Comparison of ENCODE assay signal across 23 cellular contexts in the genomic region with DNA sequence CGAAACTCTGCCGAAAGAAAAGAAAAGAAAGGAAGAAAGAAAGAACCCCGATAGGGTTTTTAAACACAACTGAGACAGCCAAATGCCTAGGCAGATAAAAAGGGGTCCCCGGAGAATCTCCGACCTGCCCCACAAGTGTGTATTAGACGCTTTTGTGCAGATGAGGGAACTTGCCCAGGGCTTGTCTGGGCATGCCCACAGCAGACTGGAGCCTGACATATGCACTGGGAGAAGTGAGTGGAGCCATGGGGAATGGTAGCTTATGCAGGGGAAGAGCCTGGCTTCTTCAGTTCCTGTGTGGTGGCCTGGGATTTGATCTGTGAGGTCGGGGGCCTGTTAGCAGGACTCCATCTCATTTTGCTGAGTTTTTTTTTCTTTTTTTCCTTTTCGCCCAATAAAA.
DNase-seq lines count a peak whose midpoint lies in the region; ATAC-seq and TF ChIP-seq lines count a peak whose summit lies in the region.
"Had no signal": no experiment of that assay in that cellular context is flagged by ENCODE, and none has a peak within 500 bp of the region (broad histone marks: within the 10 kb centered on the region; RNA-seq: fewer than 3 reads in every experiment).

No MANE protein-coding gene starts in this region.

- H3K9me3 Mint-ChIP-seq in WTC11 = no peaks in the 10 kb centered on the region
- no peaks in the 10 kb centered on the region for H3K9me3 Mint-ChIP-seq in nephron progenitor cell
- no peaks in the 10 kb centered on the region for H3K9me3 Mint-ChIP-seq in activated T-helper 1 cell treated with anti-CD3 and anti-CD28 coated beads, Interleukin-12 subunit alpha, Interleukin-12 subunit beta, Interleukin-2, Interleukin-4 antibody, amounts not matched to agents 30 ng/mL and 10 ng/mL and 1 ng/mL, durations not matched to agents 14 hours and 24 hours and 36 hours
- H3K9me3 Mint-ChIP-seq in activated naive CD8-positive, alpha-beta T cell treated with anti-CD3 and anti-CD28 coated beads for 36 hours = no peaks in the 10 kb centered on the region
- H3K9me3 Mint-ChIP-seq: naive B cell; stimulated activated naive CD8-positive, alpha-beta T cell treated with anti-CD3 and anti-CD28 coated beads, Interleukin-15, Interleukin-2, amounts not matched to agents 100 ng/mL and 50 ng/mL, for 24 hours had no signal

- CTCF ChIA-PET in WTC11 (lab: Charles Lee) = interaction anchor here (0.6 kb wide), 1 partner anchor 29 kb away, joined by 3 read pairs; no protein-coding TSS in a partner anchor

- DNase-seq in NCI-H1694 treated with DMSO at 0.1 percent for 48 hours (lab: John Stamatoyannopoulos, UW) (peak; percentile 7), NCI-H1694 (lab: John Stamatoyannopoulos, UW) (no peak), WTC11 (ENCODE audit: low spot score) (no peak), nephron progenitor cell (no peak), kidney glomerular epithelial cell (lab: John Stamatoyannopoulos, UW) (no peak)
- no peak for DNase-seq in activated T-helper 1 cell treated with anti-CD3 and anti-CD28 coated beads, Interleukin-12 subunit alpha, Interleukin-12 subunit beta, Interleukin-2, Interleukin-4 antibody, amounts not matched to agents 30 ng/mL and 10 ng/mL and 1 ng/mL, durations not matched to agents 14 hours and 24 hours and 36 hours (ENCODE audit: low spot score)
- no peak for DNase-seq in activated naive CD8-positive, alpha-beta T cell treated with anti-CD3 and anti-CD28 coated beads for 36 hours
- DNase-seq: activated effector memory CD4-positive, alpha-beta T cell treated with Interleukin-2 at 50 U/mL for 16 hours; activated T-cell treated with anti-CD3 and anti-CD28 coated beads for 4 hours; BE2C; CD8-positive, alpha-beta memory T cell; DND-41; gastrocnemius medialis; HCEC 1CT; Karpas-422; naive B cell; NCI-H187; NCI-H2227 treated with DMSO at 0.1 percent for 48 hours; OCI-M1 had no signal

- H3K27ac Mint-ChIP-seq in WTC11 (peak overlapping the region; percentile 85), nephron progenitor cell (peak overlapping the region; percentile 12)
- H3K27ac Mint-ChIP-seq in activated T-helper 1 cell treated with anti-CD3 and anti-CD28 coated beads, Interleukin-12 subunit alpha, Interleukin-12 subunit beta, Interleukin-2, Interleukin-4 antibody, amounts not matched to agents 30 ng/mL and 10 ng/mL and 1 ng/mL, durations not matched to agents 14 hours and 24 hours and 36 hours = no peak overlapping the region
- H3K27ac Mint-ChIP-seq in activated naive CD8-positive, alpha-beta T cell treated with anti-CD3 and anti-CD28 coated beads for 36 hours = no peak overlapping the region
- H3K27ac Mint-ChIP-seq: CD8-positive, alpha-beta memory T cell; stimulated activated naive CD8-positive, alpha-beta T cell treated with anti-CD3 and anti-CD28 coated beads, Interleukin-15, Interleukin-2, amounts not matched to agents 100 ng/mL and 50 ng/mL, for 24 hours had no signal

- POLR2A ChIA-PET in WTC11 (lab: Charles Lee) = no interaction called here

- no peak for TF ChIP-seq CTCF in WTC11 (IDR thresholded peaks at IDR 0.05)
- no peak for TF ChIP-seq CTCF in nephron progenitor cell (IDR thresholded peaks at IDR 0.05)

- H3K4me3 Mint-ChIP-seq in WTC11 (no peak overlapping the region), nephron progenitor cell (no peak overlapping the region)
- no peak overlapping the region for H3K4me3 Mint-ChIP-seq in activated T-helper 1 cell treated with anti-CD3 and anti-CD28 coated beads, Interleukin-12 subunit alpha, Interleukin-12 subunit beta, Interleukin-2, Interleukin-4 antibody, amounts not matched to agents 30 ng/mL and 10 ng/mL and 1 ng/mL, durations not matched to agents 14 hours and 24 hours and 36 hours
- H3K4me3 Mint-ChIP-seq in activated naive CD8-positive, alpha-beta T cell treated with anti-CD3 and anti-CD28 coated beads for 36 hours = no peak overlapping the region
- H3K4me3 Mint-ChIP-seq: CD8-positive, alpha-beta memory T cell; naive B cell; stimulated activated naive CD8-positive, alpha-beta T cell treated with anti-CD3 and anti-CD28 coated beads, Interleukin-15, Interleukin-2, amounts not matched to agents 100 ng/mL and 50 ng/mL, for 24 hours had no signal

- H3K9me3 ChIP-seq in HUES6 (ENCODE audit: control insufficient read depth, insufficient read depth, low read depth, low read length) = no peaks in the 10 kb centered on the region
- H3K9me3 ChIP-seq: BE2C, gastrocnemius medialis had no signal

- peaks cover 47% of the 10 kb centered on the region for H3K4me1 ChIP-seq in HUES6 (ENCODE audit: control insufficient read depth, insufficient read depth, low read length)
- H3K4me1 ChIP-seq: BE2C, gastrocnemius medialis had no signal

- H3K4me1 Mint-ChIP-seq in WTC11 = peaks cover 55% of the 10 kb centered on the region
- H3K4me1 Mint-ChIP-seq in nephron progenitor cell = peaks cover 80% of the 10 kb centered on the region
- H3K4me1 Mint-ChIP-seq in activated T-helper 1 cell treated with anti-CD3 and anti-CD28 coated beads, Interleukin-12 subunit alpha, Interleukin-12 subunit beta, Interleukin-2, Interleukin-4 antibody, amounts not matched to agents 30 ng/mL and 10 ng/mL and 1 ng/mL, durations not matched to agents 14 hours and 24 hours and 36 hours (ENCODE audit: low read depth) = no peaks in the 10 kb centered on the region
- no peaks in the 10 kb centered on the region for H3K4me1 Mint-ChIP-seq in activated naive CD8-positive, alpha-beta T cell treated with anti-CD3 and anti-CD28 coated beads for 36 hours
- H3K4me1 Mint-ChIP-seq: CD8-positive, alpha-beta memory T cell had no signal

- intact Hi-C loops in activated T-helper 1 cell treated with anti-CD3 and anti-CD28 coated beads, Interleukin-12 subunit alpha, Interleukin-12 subunit beta, Interleukin-2, Interleukin-4 antibody, amounts not matched to agents 30 ng/mL and 10 ng/mL and 1 ng/mL, durations not matched to agents 14 hours and 24 hours and 36 hours (cut with micrococcal nuclease) = no loop called here

- no peaks in the 10 kb centered on the region for H3K36me3 ChIP-seq in HUES6 (ENCODE audit: control insufficient read depth, insufficient read depth, low read length)
- H3K36me3 ChIP-seq: BE2C, gastrocnemius medialis had no signal

- no peaks in the 10 kb centered on the region for H3K36me3 Mint-ChIP-seq in WTC11
- H3K36me3 Mint-ChIP-seq in nephron progenitor cell (ENCODE audit: low read depth) = no peaks in the 10 kb centered on the region
- no peaks in the 10 kb centered on the region for H3K36me3 Mint-ChIP-seq in activated T-helper 1 cell treated with anti-CD3 and anti-CD28 coated beads, Interleukin-12 subunit alpha, Interleukin-12 subunit beta, Interleukin-2, Interleukin-4 antibody, amounts not matched to agents 30 ng/mL and 10 ng/mL and 1 ng/mL, durations not matched to agents 14 hours and 24 hours and 36 hours (ENCODE audit: low read depth)
- H3K36me3 Mint-ChIP-seq in activated naive CD8-positive, alpha-beta T cell treated with anti-CD3 and anti-CD28 coated beads for 36 hours = no peaks in the 10 kb centered on the region
- H3K36me3 Mint-ChIP-seq: CD8-positive, alpha-beta memory T cell; naive B cell had no signal

- H3K9ac ChIP-seq in HUES6 (ENCODE audit: low read length) = no peak overlapping the region

- no peak for ATAC-seq in WTC11
- ATAC-seq: gastrocnemius medialis had no signal

- H3K4me3 ChIP-seq in HUES6 (ENCODE audit: low read depth, low read length) = no peak overlapping the region
- H3K4me3 ChIP-seq: gastrocnemius medialis, hepatocyte, skin epidermis had no signal

- peak overlapping the region; percentile 84 for H3K27ac ChIP-seq in HUES6 (ENCODE audit: low read depth, low read length)
- H3K27ac ChIP-seq: gastrocnemius medialis, hepatocyte, skin epidermis had no signal

- H3K27me3 Mint-ChIP-seq in WTC11 (ENCODE audit: low read depth) (no peaks in the 10 kb centered on the region), nephron progenitor cell (ENCODE audit: low read depth, poor library complexity) (peaks cover 3% of the 10 kb centered on the region)
- peaks cover 9% of the 10 kb centered on the region for H3K27me3 Mint-ChIP-seq in activated T-helper 1 cell treated with anti-CD3 and anti-CD28 coated beads, Interleukin-12 subunit alpha, Interleukin-12 subunit beta, Interleukin-2, Interleukin-4 antibody, amounts not matched to agents 30 ng/mL and 10 ng/mL and 1 ng/mL, durations not matched to agents 14 hours and 24 hours and 36 hours (ENCODE audit: insufficient read depth)
- no peaks in the 10 kb centered on the region for H3K27me3 Mint-ChIP-seq in activated naive CD8-positive, alpha-beta T cell treated with anti-CD3 and anti-CD28 coated beads for 36 hours
- H3K27me3 Mint-ChIP-seq: naive B cell; stimulated activated naive CD8-positive, alpha-beta T cell treated with anti-CD3 and anti-CD28 coated beads, Interleukin-15, Interleukin-2, amounts not matched to agents 100 ng/mL and 50 ng/mL, for 24 hours had no signal

- no peaks in the 10 kb centered on the region; the same call in 1 of the 2 replicates for H3K27me3 ChIP-seq in HUES6 (ENCODE audit: control insufficient read depth, insufficient read depth, low read length)
- H3K27me3 ChIP-seq: BE2C, gastrocnemius medialis, hepatocyte had no signal

Comparison
In these comparisons a context has a peak if more than half of its experiments do, and no peak if none do; other contexts are left out.
1. H3K27ac Mint-ChIP-seq: peak in WTC11 (single experiment) and nephron progenitor cell (single experiment); none in activated T-helper 1 cell treated with anti-CD3 and anti-CD28 coated beads, Interleukin-12 subunit alpha, Interleukin-12 subunit beta, Interleukin-2, Interleukin-4 antibody, amounts not matched to agents 30 ng/mL and 10 ng/mL and 1 ng/mL, durations not matched to agents 14 hours and 24 hours and 36 hours (single experiment) and activated naive CD8-positive, alpha-beta T cell treated with anti-CD3 and anti-CD28 coated beads for 36 hours (single experiment).